12 cellular contexts compared by ENCODE assay signal in genomic region chr4:38099908-38100407, GRCh38.
DNase-seq lines count a peak whose midpoint lies in the region; ATAC-seq and TF ChIP-seq lines count a peak whose summit lies in the region.
"Had no signal": no experiment of that assay in that cellular context is flagged by ENCODE, and none has a peak within 500 bp of the region (broad histone marks: within the 10 kb centered on the region; RNA-seq: fewer than 3 reads in every experiment).

No MANE protein-coding gene starts in this region.

- no peak for TF ChIP-seq CTCF in mammary epithelial cell (conservative IDR thresholded peaks at IDR 0.05 in 1 of 2, IDR thresholded peaks at IDR 0.05 in 1 of 2; ENCODE audit: extremely low read depth in 1 of 2, insufficient read depth in 1 of 2, low read depth in 1 of 2, low read length in 2 of 2)

- H3K4me2 ChIP-seq in mammary epithelial cell (ENCODE audit: insufficient read depth, low read depth, low read length), result peak overlapping the region; percentile 68

- peak overlapping the region; percentile 99 for H3K27ac ChIP-seq in mammary epithelial cell (ENCODE audit: insufficient read depth, low read depth, low read length)
- peak overlapping the region; percentile 12 for H3K27ac ChIP-seq in stomach smooth muscle (ENCODE audit: low read length)

- peaks cover 4% of the 10 kb centered on the region for H3K36me3 ChIP-seq in mammary epithelial cell (ENCODE audit: insufficient read depth, low read length)
- peaks cover 29 to 31% of the 10 kb centered on the region in 2 donors for H3K36me3 ChIP-seq in stomach smooth muscle (ENCODE audit: control insufficient read depth in 2 of 2, insufficient read depth in 2 of 2, low read length in 2 of 2)

- H3K79me2 ChIP-seq in mammary epithelial cell (ENCODE audit: insufficient read depth, low read length), result no peaks in the 10 kb centered on the region

- ATAC-seq in HG03378 (IDR thresholded peaks at IDR 0.05; ENCODE audit: unreplicated experiment), result no peak
- no peak for ATAC-seq in GM19324 (IDR thresholded peaks at IDR 0.05; ENCODE audit: low FRiP score, unreplicated experiment)
- ATAC-seq: activated T-cell treated with anti-CD3 and anti-CD28 coated beads, Interleukin-2, amount 50 U/mL, for 4 hours had no signal

- dilution Hi-C loops in mammary epithelial cell (cut with HindIII; ENCODE audit: low sequenced_read_pairs), result loop anchor here (25.0 kb wide), 1 partner anchor 212 kb away; no protein-coding TSS in a partner anchor

- WGBS in mammary epithelial cell (ENCODE audit: low coverage, missing lambda C conversion rate), result 8% methylated on average over 3 of the region's 3 CpGs

- H3K27me3 ChIP-seq in mammary epithelial cell (ENCODE audit: insufficient read depth, low read length) (no peaks in the 10 kb centered on the region), stomach smooth muscle (ENCODE audit: control insufficient read depth in 1 of 2, insufficient read depth in 2 of 2, low read length in 2 of 2) (no peaks in the 10 kb centered on the region)
- H3K27me3 ChIP-seq: thyroid gland had no signal

- H3K9ac ChIP-seq in mammary epithelial cell (ENCODE audit: insufficient read depth, low read length) (peak overlapping the region; percentile 86), stomach smooth muscle (ENCODE audit: low read length in 2 of 2) (no peak overlapping the region)

- CTCF ChIA-PET in mammary epithelial cell (lab: Charles Lee; ENCODE audit: low non-redundant PET), result no interaction called here

- in situ Hi-C loops in mammary epithelial cell (cut with MboI; ENCODE audit: low sequenced_read_pairs in 2 of 2), result loop anchor here in 1 of 2 donors (25.0 kb wide), 1 partner anchor 212 kb away; no protein-coding TSS in a partner anchor

- no TSS peak for BruUV-seq in mammary epithelial cell (replicated peaks; lab: Mats Ljungman, UMichigan)

- H3K4me3 ChIP-seq in mammary epithelial cell (replicated peaks in 1 of 3; ENCODE audit: insufficient read depth in 1 of 3, low read depth in 2 of 3, low read length in 3 of 3) (no peak overlapping the region), stomach smooth muscle (ENCODE audit: low read length in 2 of 2) (no peak overlapping the region)
- H3K4me3 ChIP-seq: thyroid gland had no signal

- peak overlapping the region; percentile 8 for H2AFZ ChIP-seq in mammary epithelial cell (ENCODE audit: low read depth, low read length)

- H3K4me1 ChIP-seq in mammary epithelial cell (ENCODE audit: insufficient read depth, low read length) (peaks cover 34% of the 10 kb centered on the region), stomach smooth muscle (ENCODE audit: control insufficient read depth, insufficient read depth, low read length) (peaks cover 10% of the 10 kb centered on the region)

- H3K9me3 ChIP-seq in mammary epithelial cell (replicated peaks; ENCODE audit: insufficient read depth, low read length), result no peaks in the 10 kb centered on the region
- H3K9me3 ChIP-seq in stomach smooth muscle (ENCODE audit: control insufficient read depth in 2 of 2, low read length in 2 of 2), result no peaks in the 10 kb centered on the region
- H3K9me3 ChIP-seq: thyroid gland had no signal

- no peaks in the 10 kb centered on the region for H4K20me1 ChIP-seq in mammary epithelial cell (ENCODE audit: insufficient read depth, low read length)

- DNase-seq in LHCN-M2 (ENCODE audit: low read depth) (peak; percentile 74), mammary epithelial cell (peak; percentile 92), kidney glomerular epithelial cell (lab: John Stamatoyannopoulos, UW) (peak; percentile 31), NCI-H774 (lab: John Stamatoyannopoulos, UW) (no peak)
- DNase-seq: activated T-cell treated with anti-CD3 and anti-CD28 coated beads, Interleukin-2, amount 50 U/mL, for 4 hours; cortex of kidney; DND-41; NCI-H2029 treated with DMSO at 0.1 percent for 48 hours; thyroid gland had no signal

- intact Hi-C loops in mammary epithelial cell (cut with micrococcal nuclease), result loop anchor here (1.0 to 2.0 kb wide), 3 partner anchors 29 to 434 kb away; no protein-coding TSS in a partner anchor
